In genomic region chr9:130128251-130128650, GRCh38 we compare ENCODE assay signal across 1 cellular context.
TF ChIP-seq lines count a peak whose summit lies in the region.

No MANE protein-coding gene starts in this region.

TF ChIP-seq in GM23338, 12 proteins besides CTCF, POLR2A, EP300 and RAD21 (continued from another document):
- no peak for TF ChIP-seq JUNB (IDR thresholded peaks at IDR 0.05; ENCODE audit: unreplicated experiment)
